ENCODE assay signal across 12 cellular contexts in the genomic region with DNA sequence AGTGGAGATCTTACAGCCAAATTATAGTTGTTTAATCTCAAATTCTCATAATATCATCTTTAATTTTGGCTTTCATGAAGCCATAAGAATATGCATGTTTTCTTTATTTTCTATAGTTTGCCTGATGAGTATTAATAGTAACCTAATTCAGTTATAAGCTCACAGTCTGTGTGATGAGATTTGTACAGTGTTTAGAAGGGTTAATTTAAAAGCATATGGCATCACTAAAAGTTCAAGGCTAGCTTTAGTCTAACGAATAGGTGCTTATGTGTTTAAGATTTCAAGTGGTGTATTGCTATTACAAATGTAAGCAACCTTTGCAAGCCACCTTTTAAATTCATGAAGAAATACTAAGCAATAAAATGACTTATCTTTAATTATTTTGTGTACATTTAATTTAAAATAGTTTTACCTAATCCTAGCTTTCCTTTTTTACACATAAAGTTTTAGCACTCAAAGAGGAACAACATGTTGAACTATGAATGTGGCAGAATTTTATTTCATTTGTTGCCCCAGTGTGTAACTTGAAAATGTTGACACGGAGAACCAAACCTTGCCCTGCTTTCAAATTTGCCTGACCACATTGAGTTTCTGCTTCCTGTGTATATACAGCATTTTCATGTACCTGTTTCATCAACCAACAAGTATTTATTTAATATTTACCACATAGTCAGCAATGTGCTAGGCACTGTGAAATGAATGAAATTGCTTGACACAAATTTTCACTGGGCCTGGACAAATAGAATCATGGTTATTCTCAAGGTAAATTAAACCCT. TPM values are rescaled to one million over a fixed set of nuclear protein-coding genes. Genes with fewer than 3 reads are reported as not detected.
A peak's percentile ranks its signal among the peaks of the same experiment; 100 is the strongest.
DNase-seq lines count a peak whose midpoint lies in the region; ATAC-seq, FAIRE-seq and TF ChIP-seq lines count a peak whose summit lies in the region.
"Had no signal": no experiment of that assay in that cellular context is flagged by ENCODE, and none has a peak within 500 bp of the region (broad histone marks: within the 10 kb centered on the region; RNA-seq: fewer than 3 reads in every experiment).

No MANE protein-coding gene starts in this region.

- no peak for FAIRE-seq in HepG2 (lab: Jason Lieb, UNC)
- FAIRE-seq: K562, RCC 7860 had no signal

- no peaks in the 10 kb centered on the region for H3K9me3 Mint-ChIP-seq in type B pancreatic cell

- in situ Hi-C loops in HepG2 (cut with HindIII; ENCODE audit: extremely low pct_ligation_motif_present, low pct_unique_long_range_greater_than_20kb), result loop anchor here (5.0 kb wide), 1 partner anchor 39 kb away; a partner anchor contains a TSS

- H3K4me3 Mint-ChIP-seq in type B pancreatic cell, result peak overlapping the region; percentile 94

- H3K27me3 ChIP-seq in HepG2 (ENCODE audit: control insufficient read depth in 1 of 2, insufficient read depth in 2 of 2, low read length in 2 of 2), result no peaks in the 10 kb centered on the region
- no peaks in the 10 kb centered on the region for H3K27me3 ChIP-seq in right lobe of liver
- H3K27me3 ChIP-seq in fibroblast of lung (ENCODE audit: control insufficient read depth, insufficient read depth, low read length), result no peaks in the 10 kb centered on the region

- no peaks in the 10 kb centered on the region for H3K27me3 Mint-ChIP-seq in type B pancreatic cell

- H3K4me2 ChIP-seq in HepG2 (ENCODE audit: low read depth, low read length), result peak overlapping the region; percentile 95
- H3K4me2 ChIP-seq in fibroblast of lung (ENCODE audit: extremely low read depth, insufficient read depth, low read length), result peak overlapping the region; percentile 94

- H4K20me1 ChIP-seq in HepG2 (ENCODE audit: insufficient read depth, low read length) (no peaks in the 10 kb centered on the region), fibroblast of lung (ENCODE audit: control insufficient read depth, extremely low read depth, insufficient read depth, low read length) (no peaks in the 10 kb centered on the region)

- TF ChIP-seq CTCF in HepG2 (CRISPR knock-in tag; IDR thresholded peaks at IDR 0.05), result no peak
- TF ChIP-seq CTCF in right lobe of liver (IDR thresholded peaks at IDR 0.05), result no peak
- TF ChIP-seq CTCF in fibroblast of lung (conservative IDR thresholded peaks at IDR 0.05 in 1 of 2, IDR thresholded peaks at IDR 0.05 in 1 of 2; ENCODE audit: low read depth in 1 of 2, low read length in 2 of 2), result no peak
- no peak for TF ChIP-seq CTCF in type B pancreatic cell (conservative IDR thresholded peaks at IDR 0.05)

- H3K9me3 ChIP-seq in HepG2 (ENCODE audit: low read length), result no peaks in the 10 kb centered on the region
- no peaks in the 10 kb centered on the region for H3K9me3 ChIP-seq in right lobe of liver
- no peaks in the 10 kb centered on the region for H3K9me3 ChIP-seq in SK-N-MC (ENCODE audit: low read depth, low read length)
- no peaks in the 10 kb centered on the region for H3K9me3 ChIP-seq in fibroblast of lung (ENCODE audit: control insufficient read depth, insufficient read depth, low read depth, low read length)
- H3K9me3 ChIP-seq: prostate gland had no signal

- H3K9ac ChIP-seq in HepG2 (ENCODE audit: insufficient read depth, low read depth, low read length) (peak overlapping the region; percentile 13; the same call in 1 of the 2 replicates), SK-N-MC (ENCODE audit: insufficient read length) (peak overlapping the region; percentile 89), fibroblast of lung (ENCODE audit: insufficient read depth, low read length) (no peak overlapping the region)

- TF ChIP-seq EP300 in HepG2 (IDR thresholded peaks at IDR 0.05; ENCODE audit: low read depth in 2 of 2, low read length in 2 of 2), result no peak
- no peak for TF ChIP-seq EP300 in HepG2 (CRISPR knock-in tag; IDR thresholded peaks at IDR 0.05; ENCODE audit: borderline replicate concordance)

- H3K27ac ChIP-seq in HepG2 (ENCODE audit: extremely low read length, insufficient read depth, low read length) (peak overlapping the region; percentile 81), right lobe of liver (no peak overlapping the region), SK-N-MC (peak overlapping the region; percentile 95; the same call in 1 of the 2 replicates), fibroblast of lung (ENCODE audit: insufficient read depth, low read length) (no peak overlapping the region)

- POLR2A ChIA-PET in HepG2 (lab: Yijun Ruan, JAX), result interaction anchor here (0.6 to 4.5 kb wide), 3 partner anchors 11 to 505 kb away, joined by 3 to 93 read pairs (median 4); a partner anchor contains a TSS

- H2AFZ ChIP-seq in HepG2 (ENCODE audit: low read length), result no peak overlapping the region
- H2AFZ ChIP-seq in fibroblast of lung (ENCODE audit: low read length), result no peak overlapping the region

- no peak for TF ChIP-seq RAD21 in HepG2 (CRISPR knock-in tag; IDR thresholded peaks at IDR 0.05)

- H3K4me3 ChIP-seq in HepG2 (replicated peaks in 1 of 3; ENCODE audit: insufficient read depth in 1 of 3, low read depth in 2 of 3, low read length in 3 of 3) (peak overlapping the region; percentile 39 to 76 (median 58)), right lobe of liver (no peak overlapping the region), SK-N-MC (peak overlapping the region; percentile 80), fibroblast of lung (replicated peaks in 1 of 4; ENCODE audit: control extremely low read depth in 1 of 4, insufficient read depth in 1 of 4, low read depth in 3 of 4, low read length in 4 of 4) (peak overlapping the region in 3 of 4 experiments; percentile 43 to 61 (median 58))
- H3K4me3 ChIP-seq: K562 had no signal

- BruUV-seq in HepG2 (replicated peaks; lab: Mats Ljungman, UMichigan), result TSS peak; percentile 29

- intact Hi-C loops in HepG2 (cut with micrococcal nuclease; ENCODE audit: unreplicated experiment) (loop anchor here (10.0 kb wide), 1 partner anchor 93 kb away; no protein-coding TSS in a partner anchor), right lobe of liver (cut with DNase I) (no loop called here)

- TF ChIP-seq POLR2A in HepG2 (IDR thresholded peaks at IDR 0.05; ENCODE audit: insufficient read depth in 1 of 2, low read depth in 2 of 2, low read length in 2 of 2) (no peak), right lobe of liver (IDR thresholded peaks at IDR 0.05) (no peak)

- ATAC-seq in HepG2 (no peak), right lobe of liver (no peak)
- ATAC-seq: K562 had no signal

- H3K36me3 ChIP-seq in HepG2 (replicated peaks in 1 of 2; ENCODE audit: control insufficient read depth in 1 of 2, insufficient read depth in 2 of 2, low read length in 2 of 2) (peaks cover 3 to 4% of the 10 kb centered on the region in 2 experiments; a peak in 4 of 5 replicates), right lobe of liver (no peaks in the 10 kb centered on the region), SK-N-MC (ENCODE audit: insufficient read depth, low read length) (peaks cover 7% of the 10 kb centered on the region; the same call in 1 of the 2 replicates), fibroblast of lung (ENCODE audit: control insufficient read depth, insufficient read depth, low read length) (no peaks in the 10 kb centered on the region)
- H3K36me3 ChIP-seq: prostate gland had no signal

- peaks cover 52% of the 10 kb centered on the region for H3K4me1 Mint-ChIP-seq in type B pancreatic cell (ENCODE audit: unreplicated experiment)

- H3K79me2 ChIP-seq in HepG2 (ENCODE audit: insufficient read depth, low read length) (peaks cover 30% of the 10 kb centered on the region), fibroblast of lung (ENCODE audit: control insufficient read depth, insufficient read depth, low read length) (no peaks in the 10 kb centered on the region)

- H3K27ac Mint-ChIP-seq in type B pancreatic cell, result peak overlapping the region; percentile 99

- WGBS in HepG2 (ENCODE audit: low lambda C conversion rate), result 27% methylated on average over 2 of the region's 2 CpGs
- 58% methylated on average over 2 of the region's 2 CpGs for WGBS in right lobe of liver (ENCODE audit: insufficient coverage, low coverage, low lambda C conversion rate, missing lambda C conversion rate)

- CTCF ChIA-PET in HepG2 (lab: Yijun Ruan, JAX; ENCODE audit: low intra/inter-chr PET ratio, low total read pairs), result no interaction called here

- DNase-seq in HepG2 (ENCODE audit: low spot score) (no peak), right lobe of liver (no peak), SK-N-MC (ENCODE audit: low read depth, low spot score) (no peak), fibroblast of lung (ENCODE audit: low read depth in 2 of 2) (no peak), type B pancreatic cell (ENCODE audit: extremely low spot score, unreplicated experiment) (no peak), HuH-7.5 (ENCODE audit: low spot score) (no peak), mesenteric fat pad (ENCODE audit: low spot score) (no peak), EL (no peak)
- DNase-seq: dermis blood vessel endothelial cell had no signal

- peaks cover 14% of the 10 kb centered on the region for H3K36me3 Mint-ChIP-seq in type B pancreatic cell

- peaks cover 64% of the 10 kb centered on the region for H3K4me1 ChIP-seq in HepG2 (ENCODE audit: insufficient read depth, low read length)
- H3K4me1 ChIP-seq in right lobe of liver, result peaks cover 0 to 6% (median 0%) of the 10 kb centered on the region in 4 donors
- H3K4me1 ChIP-seq in fibroblast of lung (ENCODE audit: control insufficient read depth, extremely low read depth, insufficient read depth, low read length), result peaks cover 18% of the 10 kb centered on the region

RNA-seq across cellular contexts. Expression of a gene that starts 41.5 kb away (rescaled TPM):
- total RNA-seq in HepG2 (2016; rRNA removed; fragmentation: Illumina TruSeq; extraction: Trizol), result 7.3 and 10.6 TPM in 2 replicates
- total RNA-seq in HepG2 (2016; cell fraction: cytosol; rRNA removed; fragmentation: Illumina TruSeq; extraction: Trizol; ENCODE audit: low read depth), result 3.8 and 4.4 TPM in 2 replicates
- 7.1 and 9.6 TPM in 2 replicates for total RNA-seq in HepG2 (2016; cell fraction: insoluble cytoplasmic fraction; rRNA removed; fragmentation: Illumina TruSeq; extraction: Trizol)
- 8.1 and 9.5 TPM in 2 replicates for total RNA-seq in HepG2 (2016; cell fraction: membrane; rRNA removed; fragmentation: Illumina TruSeq; extraction: Trizol)
- 9.9 and 12.1 TPM in 2 replicates for total RNA-seq in HepG2 (2016; cell fraction: nucleus; rRNA removed; fragmentation: Illumina TruSeq; extraction: Trizol)
- 4.7 and 6.9 TPM in 2 replicates for polyA plus RNA-seq in HepG2 (2011; rRNA removed)
- polyA plus RNA-seq in HepG2 (2011; cell fraction: cytosol; rRNA removed), result 2.9 and 3.5 TPM in 2 replicates
- 4.1 and 4.6 TPM in 2 replicates for polyA plus RNA-seq in HepG2 (2011; cell fraction: nucleus; rRNA removed)
- polyA plus RNA-seq in HepG2 (2012), result 4.5 and 7.0 TPM in 2 replicates
- polyA plus RNA-seq in HepG2 (2016; cell fraction: cytosol; fragmentation: Illumina TruSeq; extraction: Trizol; ENCODE audit: low read depth), result 0.29 and 0.33 TPM in 2 replicates
- polyA plus RNA-seq in HepG2 (2016; cell fraction: insoluble cytoplasmic fraction; fragmentation: Illumina TruSeq; extraction: Trizol; ENCODE audit: low read depth), result 6.2 and 6.4 TPM in 2 replicates
- 1.1 and 1.2 TPM in 2 replicates for polyA plus RNA-seq in HepG2 (2016; cell fraction: membrane; fragmentation: Illumina TruSeq; extraction: Trizol; ENCODE audit: low read depth)
- 5.5 and 5.9 TPM in 2 replicates for polyA plus RNA-seq in HepG2 (2016; cell fraction: nucleus; fragmentation: Illumina TruSeq; extraction: Trizol; ENCODE audit: insufficient read depth, low read depth)
- polyA minus RNA-seq in HepG2 (2011; rRNA and poly(A)+ RNA removed; ENCODE audit: low replicate concordance), result 0.07 and 21.8 TPM in 2 replicates
- polyA minus RNA-seq in HepG2 (2011; cell fraction: cytosol; rRNA and poly(A)+ RNA removed), result 18.3 and 21.8 TPM in 2 replicates
- 44.1 and 46.4 TPM in 2 replicates for polyA minus RNA-seq in HepG2 (2011; cell fraction: nucleus; rRNA and poly(A)+ RNA removed)
- under 1 TPM; 0.62 to 0.86 (median 0.67) TPM for total RNA-seq in right lobe of liver
- total RNA-seq in fibroblast of lung, result 3.3 and 3.6 TPM in 2 replicates
- 1.2 and 4.7 TPM in 2 replicates for polyA plus RNA-seq in fibroblast of lung
- 0.41 and 1.9 TPM in 2 replicates for polyA plus RNA-seq in fibroblast of lung (2012)
- 2.1 and 5.1 TPM in 2 replicates for polyA minus RNA-seq in fibroblast of lung (ENCODE audit: low replicate concordance)
- 14.9 and 29.0 TPM in 2 replicates for total RNA-seq in type B pancreatic cell (ENCODE audit: low replicate concordance)
- total RNA-seq in mesenteric fat pad, result 5.7 TPM

Comparison
In these comparisons a context has a peak if more than half of its experiments do, and no peak if none do; other contexts are left out.
1. H3K27ac ChIP-seq: peak in HepG2 (single experiment) and SK-N-MC (single experiment); none in right lobe of liver (0 of 3) and fibroblast of lung (single experiment).
2. H3K4me3 ChIP-seq: peak in HepG2 (3 of 3), SK-N-MC (single experiment) and fibroblast of lung (3 of 4); none in right lobe of liver (0 of 3).